1 cellular context compared by ENCODE assay signal in the genomic region with DNA sequence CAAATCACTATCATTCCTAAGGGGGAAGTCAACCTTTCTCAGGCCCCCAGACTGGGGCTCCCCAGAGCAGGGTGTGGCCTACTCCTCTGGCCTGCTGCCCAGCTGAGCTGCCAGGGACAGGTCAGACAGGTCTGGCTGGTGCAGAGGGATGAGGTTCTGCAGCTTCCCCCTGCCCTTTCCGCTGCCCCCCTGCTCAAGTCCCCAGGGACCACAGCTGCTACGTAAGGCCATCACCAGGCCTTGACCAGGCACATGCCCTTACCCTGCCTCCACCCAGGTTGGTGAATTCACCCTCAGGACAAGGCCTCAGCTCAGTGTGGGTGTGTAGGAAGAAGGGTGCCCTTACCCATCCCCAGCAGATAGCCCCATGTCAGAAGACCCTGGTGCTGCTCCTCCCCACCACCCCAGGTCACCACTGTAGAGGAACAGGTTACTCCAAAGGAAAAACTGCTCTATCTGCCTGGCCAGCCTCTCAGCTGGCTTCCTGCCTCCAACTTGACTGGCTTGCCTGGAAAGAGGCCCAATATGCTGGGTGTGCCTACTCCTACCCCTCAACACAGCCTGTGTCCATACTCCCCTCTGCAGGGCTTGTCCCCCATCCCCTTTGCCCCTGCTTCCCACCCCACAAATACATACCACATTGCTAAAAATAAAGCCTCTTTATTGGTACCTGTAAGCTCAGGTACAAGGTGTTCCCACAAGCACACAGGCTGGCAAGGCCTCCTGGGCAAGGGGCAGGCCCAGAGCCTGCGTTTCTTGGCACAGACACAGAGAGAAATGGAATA.
TF ChIP-seq lines count a peak whose summit lies in the region.

No MANE protein-coding gene starts in this region.

TF ChIP-seq in GM12878, 131 proteins besides CTCF, POLR2A, EP300 and RAD21 (continues in another document):
- TF ChIP-seq YBX1 (IDR thresholded peaks at IDR 0.05) (no peak), EZH2 (IDR thresholded peaks at IDR 0.05; ENCODE audit: borderline replicate concordance, control insufficient read depth, low read depth, low read length) (no peak), STAT3 (IDR thresholded peaks at IDR 0.05; ENCODE audit: low read depth, low read length) (no peak), HDAC2 (IDR thresholded peaks at IDR 0.05) (no peak), TCF3 (IDR thresholded peaks at IDR 0.05; ENCODE audit: borderline replicate concordance, insufficient read depth, low read depth, low read length) (no peak), PAX5 (IDR thresholded peaks at IDR 0.05; ENCODE audit: borderline replicate concordance, low read depth, low read length) (no peak), RAD51 (IDR thresholded peaks at IDR 0.05) (no peak), POU2F2 (IDR thresholded peaks at IDR 0.05; ENCODE audit: borderline replicate concordance, low read depth, low read length) (0 out of 3 replicates have a peak, but pooled peaks have one; percentile 11), SIX5 (IDR thresholded peaks at IDR 0.05; ENCODE audit: low read depth, low read length, severe bottlenecking) (no peak), CHD1 (IDR thresholded peaks at IDR 0.05; ENCODE audit: low read depth, low read length) (no peak), RELA (IDR thresholded peaks at IDR 0.05; ENCODE audit: borderline replicate concordance, partially characterized antibody) (no peak), NRF1 (conservative IDR thresholded peaks at IDR 0.05; ENCODE audit: low read depth, low read length) (no peak), HDAC6 (IDR thresholded peaks at IDR 0.05; ENCODE audit: unreplicated experiment) (no peak), MXI1 (IDR thresholded peaks at IDR 0.05; ENCODE audit: low read depth, low read length) (no peak), ZNF274 (IDR thresholded peaks at IDR 0.05; ENCODE audit: insufficient read depth, insufficient read length) (no peak), IKZF2 (IDR thresholded peaks at IDR 0.05) (no peak), CEBPB (IDR thresholded peaks at IDR 0.05; ENCODE audit: borderline replicate concordance in 1 of 2, low read depth in 2 of 2, low read length in 2 of 2) (no peak)
- TF ChIP-seq, protein P1, sequence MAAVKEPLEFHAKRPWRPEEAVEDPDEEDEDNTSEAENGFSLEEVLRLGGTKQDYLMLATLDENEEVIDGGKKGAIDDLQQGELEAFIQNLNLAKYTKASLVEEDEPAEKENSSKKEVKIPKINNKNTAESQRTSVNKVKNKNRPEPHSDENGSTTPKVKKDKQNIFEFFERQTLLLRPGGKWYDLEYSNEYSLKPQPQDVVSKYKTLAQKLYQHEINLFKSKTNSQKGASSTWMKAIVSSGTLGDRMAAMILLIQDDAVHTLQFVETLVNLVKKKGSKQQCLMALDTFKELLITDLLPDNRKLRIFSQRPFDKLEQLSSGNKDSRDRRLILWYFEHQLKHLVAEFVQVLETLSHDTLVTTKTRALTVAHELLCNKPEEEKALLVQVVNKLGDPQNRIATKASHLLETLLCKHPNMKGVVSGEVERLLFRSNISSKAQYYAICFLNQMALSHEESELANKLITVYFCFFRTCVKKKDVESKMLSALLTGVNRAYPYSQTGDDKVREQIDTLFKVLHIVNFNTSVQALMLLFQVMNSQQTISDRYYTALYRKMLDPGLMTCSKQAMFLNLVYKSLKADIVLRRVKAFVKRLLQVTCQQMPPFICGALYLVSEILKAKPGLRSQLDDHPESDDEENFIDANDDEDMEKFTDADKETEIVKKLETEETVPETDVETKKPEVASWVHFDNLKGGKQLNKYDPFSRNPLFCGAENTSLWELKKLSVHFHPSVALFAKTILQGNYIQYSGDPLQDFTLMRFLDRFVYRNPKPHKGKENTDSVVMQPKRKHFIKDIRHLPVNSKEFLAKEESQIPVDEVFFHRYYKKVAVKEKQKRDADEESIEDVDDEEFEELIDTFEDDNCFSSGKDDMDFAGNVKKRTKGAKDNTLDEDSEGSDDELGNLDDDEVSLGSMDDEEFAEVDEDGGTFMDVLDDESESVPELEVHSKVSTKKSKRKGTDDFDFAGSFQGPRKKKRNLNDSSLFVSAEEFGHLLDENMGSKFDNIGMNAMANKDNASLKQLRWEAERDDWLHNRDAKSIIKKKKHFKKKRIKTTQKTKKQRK (IDR thresholded peaks at IDR 0.05; ENCODE audit: low read depth, low read length) = no peak
- TF ChIP-seq, protein P2, sequence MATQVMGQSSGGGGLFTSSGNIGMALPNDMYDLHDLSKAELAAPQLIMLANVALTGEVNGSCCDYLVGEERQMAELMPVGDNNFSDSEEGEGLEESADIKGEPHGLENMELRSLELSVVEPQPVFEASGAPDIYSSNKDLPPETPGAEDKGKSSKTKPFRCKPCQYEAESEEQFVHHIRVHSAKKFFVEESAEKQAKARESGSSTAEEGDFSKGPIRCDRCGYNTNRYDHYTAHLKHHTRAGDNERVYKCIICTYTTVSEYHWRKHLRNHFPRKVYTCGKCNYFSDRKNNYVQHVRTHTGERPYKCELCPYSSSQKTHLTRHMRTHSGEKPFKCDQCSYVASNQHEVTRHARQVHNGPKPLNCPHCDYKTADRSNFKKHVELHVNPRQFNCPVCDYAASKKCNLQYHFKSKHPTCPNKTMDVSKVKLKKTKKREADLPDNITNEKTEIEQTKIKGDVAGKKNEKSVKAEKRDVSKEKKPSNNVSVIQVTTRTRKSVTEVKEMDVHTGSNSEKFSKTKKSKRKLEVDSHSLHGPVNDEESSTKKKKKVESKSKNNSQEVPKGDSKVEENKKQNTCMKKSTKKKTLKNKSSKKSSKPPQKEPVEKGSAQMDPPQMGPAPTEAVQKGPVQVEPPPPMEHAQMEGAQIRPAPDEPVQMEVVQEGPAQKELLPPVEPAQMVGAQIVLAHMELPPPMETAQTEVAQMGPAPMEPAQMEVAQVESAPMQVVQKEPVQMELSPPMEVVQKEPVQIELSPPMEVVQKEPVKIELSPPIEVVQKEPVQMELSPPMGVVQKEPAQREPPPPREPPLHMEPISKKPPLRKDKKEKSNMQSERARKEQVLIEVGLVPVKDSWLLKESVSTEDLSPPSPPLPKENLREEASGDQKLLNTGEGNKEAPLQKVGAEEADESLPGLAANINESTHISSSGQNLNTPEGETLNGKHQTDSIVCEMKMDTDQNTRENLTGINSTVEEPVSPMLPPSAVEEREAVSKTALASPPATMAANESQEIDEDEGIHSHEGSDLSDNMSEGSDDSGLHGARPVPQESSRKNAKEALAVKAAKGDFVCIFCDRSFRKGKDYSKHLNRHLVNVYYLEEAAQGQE (IDR thresholded peaks at IDR 0.05; ENCODE audit: low read depth, low read length) = no peak
- TF ChIP-seq, protein P3, sequence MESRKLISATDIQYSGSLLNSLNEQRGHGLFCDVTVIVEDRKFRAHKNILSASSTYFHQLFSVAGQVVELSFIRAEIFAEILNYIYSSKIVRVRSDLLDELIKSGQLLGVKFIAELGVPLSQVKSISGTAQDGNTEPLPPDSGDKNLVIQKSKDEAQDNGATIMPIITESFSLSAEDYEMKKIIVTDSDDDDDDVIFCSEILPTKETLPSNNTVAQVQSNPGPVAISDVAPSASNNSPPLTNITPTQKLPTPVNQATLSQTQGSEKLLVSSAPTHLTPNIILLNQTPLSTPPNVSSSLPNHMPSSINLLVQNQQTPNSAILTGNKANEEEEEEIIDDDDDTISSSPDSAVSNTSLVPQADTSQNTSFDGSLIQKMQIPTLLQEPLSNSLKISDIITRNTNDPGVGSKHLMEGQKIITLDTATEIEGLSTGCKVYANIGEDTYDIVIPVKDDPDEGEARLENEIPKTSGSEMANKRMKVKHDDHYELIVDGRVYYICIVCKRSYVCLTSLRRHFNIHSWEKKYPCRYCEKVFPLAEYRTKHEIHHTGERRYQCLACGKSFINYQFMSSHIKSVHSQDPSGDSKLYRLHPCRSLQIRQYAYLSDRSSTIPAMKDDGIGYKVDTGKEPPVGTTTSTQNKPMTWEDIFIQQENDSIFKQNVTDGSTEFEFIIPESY (IDR thresholded peaks at IDR 0.05) = no peak
- TF ChIP-seq, protein P4, sequence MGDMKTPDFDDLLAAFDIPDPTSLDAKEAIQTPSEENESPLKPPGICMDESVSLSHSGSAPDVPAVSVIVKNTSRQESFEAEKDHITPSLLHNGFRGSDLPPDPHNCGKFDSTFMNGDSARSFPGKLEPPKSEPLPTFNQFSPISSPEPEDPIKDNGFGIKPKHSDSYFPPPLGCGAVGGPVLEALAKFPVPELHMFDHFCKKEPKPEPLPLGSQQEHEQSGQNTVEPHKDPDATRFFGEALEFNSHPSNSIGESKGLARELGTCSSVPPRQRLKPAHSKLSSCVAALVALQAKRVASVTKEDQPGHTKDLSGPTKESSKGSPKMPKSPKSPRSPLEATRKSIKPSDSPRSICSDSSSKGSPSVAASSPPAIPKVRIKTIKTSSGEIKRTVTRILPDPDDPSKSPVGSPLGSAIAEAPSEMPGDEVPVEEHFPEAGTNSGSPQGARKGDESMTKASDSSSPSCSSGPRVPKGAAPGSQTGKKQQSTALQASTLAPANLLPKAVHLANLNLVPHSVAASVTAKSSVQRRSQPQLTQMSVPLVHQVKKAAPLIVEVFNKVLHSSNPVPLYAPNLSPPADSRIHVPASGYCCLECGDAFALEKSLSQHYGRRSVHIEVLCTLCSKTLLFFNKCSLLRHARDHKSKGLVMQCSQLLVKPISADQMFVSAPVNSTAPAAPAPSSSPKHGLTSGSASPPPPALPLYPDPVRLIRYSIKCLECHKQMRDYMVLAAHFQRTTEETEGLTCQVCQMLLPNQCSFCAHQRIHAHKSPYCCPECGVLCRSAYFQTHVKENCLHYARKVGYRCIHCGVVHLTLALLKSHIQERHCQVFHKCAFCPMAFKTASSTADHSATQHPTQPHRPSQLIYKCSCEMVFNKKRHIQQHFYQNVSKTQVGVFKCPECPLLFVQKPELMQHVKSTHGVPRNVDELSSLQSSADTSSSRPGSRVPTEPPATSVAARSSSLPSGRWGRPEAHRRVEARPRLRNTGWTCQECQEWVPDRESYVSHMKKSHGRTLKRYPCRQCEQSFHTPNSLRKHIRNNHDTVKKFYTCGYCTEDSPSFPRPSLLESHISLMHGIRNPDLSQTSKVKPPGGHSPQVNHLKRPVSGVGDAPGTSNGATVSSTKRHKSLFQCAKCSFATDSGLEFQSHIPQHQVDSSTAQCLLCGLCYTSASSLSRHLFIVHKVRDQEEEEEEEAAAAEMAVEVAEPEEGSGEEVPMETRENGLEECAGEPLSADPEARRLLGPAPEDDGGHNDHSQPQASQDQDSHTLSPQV (IDR thresholded peaks at IDR 0.05) = no peak
- TF ChIP-seq, protein P5, sequence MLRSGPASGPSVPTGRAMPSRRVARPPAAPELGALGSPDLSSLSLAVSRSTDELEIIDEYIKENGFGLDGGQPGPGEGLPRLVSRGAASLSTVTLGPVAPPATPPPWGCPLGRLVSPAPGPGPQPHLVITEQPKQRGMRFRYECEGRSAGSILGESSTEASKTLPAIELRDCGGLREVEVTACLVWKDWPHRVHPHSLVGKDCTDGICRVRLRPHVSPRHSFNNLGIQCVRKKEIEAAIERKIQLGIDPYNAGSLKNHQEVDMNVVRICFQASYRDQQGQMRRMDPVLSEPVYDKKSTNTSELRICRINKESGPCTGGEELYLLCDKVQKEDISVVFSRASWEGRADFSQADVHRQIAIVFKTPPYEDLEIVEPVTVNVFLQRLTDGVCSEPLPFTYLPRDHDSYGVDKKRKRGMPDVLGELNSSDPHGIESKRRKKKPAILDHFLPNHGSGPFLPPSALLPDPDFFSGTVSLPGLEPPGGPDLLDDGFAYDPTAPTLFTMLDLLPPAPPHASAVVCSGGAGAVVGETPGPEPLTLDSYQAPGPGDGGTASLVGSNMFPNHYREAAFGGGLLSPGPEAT (IDR thresholded peaks at IDR 0.05; ENCODE audit: low read depth) = no peak
- TF ChIP-seq, protein P6, sequence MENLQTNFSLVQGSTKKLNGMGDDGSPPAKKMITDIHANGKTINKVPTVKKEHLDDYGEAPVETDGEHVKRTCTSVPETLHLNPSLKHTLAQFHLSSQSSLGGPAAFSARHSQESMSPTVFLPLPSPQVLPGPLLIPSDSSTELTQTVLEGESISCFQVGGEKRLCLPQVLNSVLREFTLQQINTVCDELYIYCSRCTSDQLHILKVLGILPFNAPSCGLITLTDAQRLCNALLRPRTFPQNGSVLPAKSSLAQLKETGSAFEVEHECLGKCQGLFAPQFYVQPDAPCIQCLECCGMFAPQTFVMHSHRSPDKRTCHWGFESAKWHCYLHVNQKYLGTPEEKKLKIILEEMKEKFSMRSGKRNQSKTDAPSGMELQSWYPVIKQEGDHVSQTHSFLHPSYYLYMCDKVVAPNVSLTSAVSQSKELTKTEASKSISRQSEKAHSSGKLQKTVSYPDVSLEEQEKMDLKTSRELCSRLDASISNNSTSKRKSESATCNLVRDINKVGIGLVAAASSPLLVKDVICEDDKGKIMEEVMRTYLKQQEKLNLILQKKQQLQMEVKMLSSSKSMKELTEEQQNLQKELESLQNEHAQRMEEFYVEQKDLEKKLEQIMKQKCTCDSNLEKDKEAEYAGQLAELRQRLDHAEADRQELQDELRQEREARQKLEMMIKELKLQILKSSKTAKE (IDR thresholded peaks at IDR 0.05; ENCODE audit: low read depth, poor library complexity, severe bottlenecking) = no peak
- TF ChIP-seq, protein P7, sequence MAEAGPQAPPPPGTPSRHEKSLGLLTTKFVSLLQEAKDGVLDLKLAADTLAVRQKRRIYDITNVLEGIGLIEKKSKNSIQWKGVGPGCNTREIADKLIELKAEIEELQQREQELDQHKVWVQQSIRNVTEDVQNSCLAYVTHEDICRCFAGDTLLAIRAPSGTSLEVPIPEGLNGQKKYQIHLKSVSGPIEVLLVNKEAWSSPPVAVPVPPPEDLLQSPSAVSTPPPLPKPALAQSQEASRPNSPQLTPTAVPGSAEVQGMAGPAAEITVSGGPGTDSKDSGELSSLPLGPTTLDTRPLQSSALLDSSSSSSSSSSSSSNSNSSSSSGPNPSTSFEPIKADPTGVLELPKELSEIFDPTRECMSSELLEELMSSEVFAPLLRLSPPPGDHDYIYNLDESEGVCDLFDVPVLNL (IDR thresholded peaks at IDR 0.05; ENCODE audit: low read depth, low read length) = no peak
- TF ChIP-seq, protein P8, sequence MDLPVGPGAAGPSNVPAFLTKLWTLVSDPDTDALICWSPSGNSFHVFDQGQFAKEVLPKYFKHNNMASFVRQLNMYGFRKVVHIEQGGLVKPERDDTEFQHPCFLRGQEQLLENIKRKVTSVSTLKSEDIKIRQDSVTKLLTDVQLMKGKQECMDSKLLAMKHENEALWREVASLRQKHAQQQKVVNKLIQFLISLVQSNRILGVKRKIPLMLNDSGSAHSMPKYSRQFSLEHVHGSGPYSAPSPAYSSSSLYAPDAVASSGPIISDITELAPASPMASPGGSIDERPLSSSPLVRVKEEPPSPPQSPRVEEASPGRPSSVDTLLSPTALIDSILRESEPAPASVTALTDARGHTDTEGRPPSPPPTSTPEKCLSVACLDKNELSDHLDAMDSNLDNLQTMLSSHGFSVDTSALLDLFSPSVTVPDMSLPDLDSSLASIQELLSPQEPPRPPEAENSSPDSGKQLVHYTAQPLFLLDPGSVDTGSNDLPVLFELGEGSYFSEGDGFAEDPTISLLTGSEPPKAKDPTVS (IDR thresholded peaks at IDR 0.05; ENCODE audit: low read depth, low read length) = no peak
